ENCODE assay signal across 30 cellular contexts in genomic region chr1:3198371-3199287, GRCh38.
A peak's percentile ranks its signal among the peaks of the same experiment; 100 is the strongest.
DNase-seq lines count a peak whose midpoint lies in the region; ATAC-seq and TF ChIP-seq lines count a peak whose summit lies in the region.
"Had no signal": no experiment of that assay in that cellular context is flagged by ENCODE, and none has a peak within 500 bp of the region (broad histone marks: within the 10 kb centered on the region; RNA-seq: fewer than 3 reads in every experiment).

No MANE protein-coding gene starts in this region.

- H3K9ac ChIP-seq in smooth muscle cell (ENCODE audit: low read depth) = peak overlapping the region; percentile 1

- WGBS in smooth muscle cell (ENCODE audit: low lambda C conversion rate) = 54% methylated on average over 41 of the region's 41 CpGs

- no peaks in the 10 kb centered on the region for H3K36me3 ChIP-seq in HEK293 (ENCODE audit: control insufficient read depth in 2 of 2, insufficient read depth in 1 of 2, low read length in 2 of 2)
- H3K36me3 ChIP-seq in smooth muscle cell (ENCODE audit: low read depth) = no peaks in the 10 kb centered on the region
- H3K36me3 ChIP-seq: gastroesophageal sphincter, HAP-1, upper lobe of right lung had no signal

- H3K4me3 ChIP-seq in HEK293 (ENCODE audit: low read depth, low read length) (no peak overlapping the region), smooth muscle cell (no peak overlapping the region)
- H3K4me3 ChIP-seq: gastroesophageal sphincter, HAP-1, upper lobe of right lung had no signal

- no peaks in the 10 kb centered on the region for H3K27me3 Mint-ChIP-seq in activated naive CD8-positive, alpha-beta T cell treated with anti-CD3 and anti-CD28 coated beads, Interleukin-2, amount 50 U/mL, for 24 hours
- no peaks in the 10 kb centered on the region for H3K27me3 Mint-ChIP-seq in activated T-cell treated with anti-CD3 and anti-CD28 coated beads, Interleukin-2, amount 50 U/mL, for 72 hours (ENCODE audit: low read depth)
- H3K27me3 Mint-ChIP-seq: activated naive CD8-positive, alpha-beta T cell had no signal

- H3K27ac ChIP-seq in HEK293 (ENCODE audit: extremely low read depth, low read depth, low read length) (no peak overlapping the region), caudate nucleus (ENCODE audit: low read depth, low read length) (peak overlapping the region; percentile 26), layer of hippocampus (ENCODE audit: low read depth, low read length) (peak overlapping the region; percentile 65), smooth muscle cell (ENCODE audit: low read depth) (no peak overlapping the region)
- H3K27ac ChIP-seq: gastroesophageal sphincter, upper lobe of right lung had no signal

- POLR2A ChIA-PET in HEK293 (lab: Yijun Ruan, JAX) = no interaction called here

- H3K9me3 Mint-ChIP-seq in activated naive CD8-positive, alpha-beta T cell treated with anti-CD3 and anti-CD28 coated beads, Interleukin-2, amount 50 U/mL, for 24 hours = no peaks in the 10 kb centered on the region
- no peaks in the 10 kb centered on the region for H3K9me3 Mint-ChIP-seq in activated T-cell treated with anti-CD3 and anti-CD28 coated beads, Interleukin-2, amount 50 U/mL, for 72 hours
- H3K9me3 Mint-ChIP-seq: CD14-positive monocyte, immature natural killer cell, memory B cell had no signal

- H3K27me3 ChIP-seq in layer of hippocampus (ENCODE audit: control insufficient read depth, insufficient read depth, low read length) = no peaks in the 10 kb centered on the region
- no peaks in the 10 kb centered on the region for H3K27me3 ChIP-seq in smooth muscle cell (ENCODE audit: low read depth)
- H3K27me3 ChIP-seq: upper lobe of right lung had no signal

- no peaks in the 10 kb centered on the region for H3K4me1 ChIP-seq in HEK293 (ENCODE audit: control insufficient read depth, insufficient read depth, low read length)
- peaks cover 13% of the 10 kb centered on the region for H3K4me1 ChIP-seq in smooth muscle cell (ENCODE audit: low read depth)
- H3K4me1 ChIP-seq: HAP-1, upper lobe of right lung had no signal

- ATAC-seq in GM18870 (IDR thresholded peaks at IDR 0.05; ENCODE audit: unreplicated experiment) = no peak
- ATAC-seq in activated naive CD8-positive, alpha-beta T cell treated with anti-CD3 and anti-CD28 coated beads, Interleukin-2, amount 50 U/mL, for 24 hours = no peak
- ATAC-seq in activated T-cell treated with anti-CD3 and anti-CD28 coated beads, Interleukin-2, amount 50 U/mL, for 72 hours (replicated peaks in 1 of 2) = no peak
- ATAC-seq: activated CD8-positive, alpha-beta T cell treated with anti-CD3 and anti-CD28 coated beads, Interleukin-2, amount 10 ng/mL, durations not matched to agents 7 days and 5 days; gastroesophageal sphincter had no signal

- peak overlapping the region; percentile 51 for H3K4me2 ChIP-seq in smooth muscle cell

- peak overlapping the region; percentile 39 for H2AFZ ChIP-seq in smooth muscle cell (ENCODE audit: low read depth)

- no peaks in the 10 kb centered on the region for H3K36me3 Mint-ChIP-seq in activated naive CD8-positive, alpha-beta T cell treated with anti-CD3 and anti-CD28 coated beads, Interleukin-2, amount 50 U/mL, for 24 hours (ENCODE audit: low read depth)
- H3K36me3 Mint-ChIP-seq in activated T-cell treated with anti-CD3 and anti-CD28 coated beads, Interleukin-2, amount 50 U/mL, for 72 hours (ENCODE audit: insufficient read depth in 2 of 2) = no peaks in the 10 kb centered on the region
- H3K36me3 Mint-ChIP-seq: activated naive CD8-positive, alpha-beta T cell; CD14-positive monocyte; immature natural killer cell; memory B cell had no signal

- no peaks in the 10 kb centered on the region for H3K4me1 Mint-ChIP-seq in activated naive CD8-positive, alpha-beta T cell treated with anti-CD3 and anti-CD28 coated beads, Interleukin-2, amount 50 U/mL, for 24 hours
- no peaks in the 10 kb centered on the region for H3K4me1 Mint-ChIP-seq in activated T-cell treated with anti-CD3 and anti-CD28 coated beads, Interleukin-2, amount 50 U/mL, for 72 hours (ENCODE audit: low read depth)
- H3K4me1 Mint-ChIP-seq: CD14-positive monocyte, immature natural killer cell, memory B cell had no signal

- CTCF ChIA-PET in HEK293 (lab: Yijun Ruan, JAX) = interaction anchor here (0.7 kb wide), 1 partner anchor 320 kb away, joined by 4 read pairs; no protein-coding TSS in a partner anchor

- DNase-seq in caudate nucleus (lab: John Stamatoyannopoulos, UW) (peak in 1 of 61 donors; percentile 41), smooth muscle cell (lab: John Stamatoyannopoulos, UW; ENCODE audit: unreplicated experiment) (no peak), DMS 273 treated with DMSO at 0.1 percent for 48 hours (lab: John Stamatoyannopoulos, UW) (no peak)
- DNase-seq in activated naive CD8-positive, alpha-beta T cell treated with anti-CD3 and anti-CD28 coated beads, Interleukin-2, amount 50 U/mL, for 24 hours = no peak
- DNase-seq in activated T-cell treated with anti-CD3 and anti-CD28 coated beads, Interleukin-2, amount 50 U/mL, for 72 hours = no peak
- DNase-seq: activated CD4-positive, alpha-beta T cell treated with anti-CD3 and anti-CD28 coated beads for 4 hours; activated CD8-positive, alpha-beta T cell treated with anti-CD3 and anti-CD28 coated beads, Interleukin-2, amount 10 ng/mL, durations not matched to agents 7 days and 5 days; activated effector memory CD4-positive, alpha-beta T cell treated with anti-CD3 and anti-CD28 coated beads, Interleukin-2, amount 50 U/mL, for 16 hours; anterior cingulate cortex; Calu3; central memory CD4-positive, alpha-beta T cell; dermis blood vessel endothelial cell; DMS79 treated with DMSO at 0.1 percent for 48 hours; GF-D8; immature natural killer cell; NCI-H1417 treated with DMSO at 0.1 percent for 48 hours; NCI-H2081; NCI-H2227 treated with DMSO at 0.1 percent for 48 hours; NCI-H69; SHP77; stimulated activated CD4-positive, alpha-beta T cell treated with anti-CD3 and anti-CD28 coated beads, Interleukin-4, amount 100 ng/mL, for 4 hours; upper lobe of right lung had no signal

- no peaks in the 10 kb centered on the region for H3K79me2 ChIP-seq in smooth muscle cell (ENCODE audit: low read depth)

- H3K27ac Mint-ChIP-seq in activated naive CD8-positive, alpha-beta T cell treated with anti-CD3 and anti-CD28 coated beads, Interleukin-2, amount 50 U/mL, for 24 hours = no peak overlapping the region
- no peak overlapping the region for H3K27ac Mint-ChIP-seq in activated T-cell treated with anti-CD3 and anti-CD28 coated beads, Interleukin-2, amount 50 U/mL, for 72 hours
- H3K27ac Mint-ChIP-seq: activated CD8-positive, alpha-beta T cell treated with anti-CD3 and anti-CD28 coated beads, Interleukin-2, amount 10 ng/mL, durations not matched to agents 7 days and 5 days; activated naive CD8-positive, alpha-beta T cell; immature natural killer cell; memory B cell had no signal

- no peak overlapping the region for H3K4me3 Mint-ChIP-seq in activated naive CD8-positive, alpha-beta T cell treated with anti-CD3 and anti-CD28 coated beads, Interleukin-2, amount 50 U/mL, for 24 hours
- H3K4me3 Mint-ChIP-seq in activated T-cell treated with anti-CD3 and anti-CD28 coated beads, Interleukin-2, amount 50 U/mL, for 72 hours = no peak overlapping the region
- H3K4me3 Mint-ChIP-seq: activated CD8-positive, alpha-beta T cell treated with anti-CD3 and anti-CD28 coated beads, Interleukin-2, amount 10 ng/mL, durations not matched to agents 7 days and 5 days; activated naive CD8-positive, alpha-beta T cell; immature natural killer cell; memory B cell had no signal

- TF ChIP-seq CTCF in HEK293 (tag by site-specific recombination; IDR thresholded peaks at IDR 0.05) (no peak), smooth muscle cell (IDR thresholded peaks at IDR 0.05; ENCODE audit: borderline replicate concordance, insufficient read depth, poor library complexity, severe bottlenecking) (no peak)

- no peaks in the 10 kb centered on the region for H4K20me1 ChIP-seq in smooth muscle cell (ENCODE audit: low read depth)

- H3K9me3 ChIP-seq in HEK293 (ENCODE audit: control insufficient read depth, insufficient read depth, low read depth, low read length) = no peaks in the 10 kb centered on the region
- no peaks in the 10 kb centered on the region for H3K9me3 ChIP-seq in smooth muscle cell (replicated peaks; ENCODE audit: low read depth)
- H3K9me3 ChIP-seq: gastroesophageal sphincter, HAP-1, upper lobe of right lung had no signal

- H3F3A ChIP-seq in smooth muscle cell (ENCODE audit: low read depth) = no peaks in the 10 kb centered on the region

TF ChIP-seq in HEK293, 187 proteins besides CTCF, POLR2A, EP300 and RAD21 (continues in another document):
- TF ChIP-seq SP3 (tag by site-specific recombination; IDR thresholded peaks at IDR 0.05) (no peak), TRIM28 (IDR thresholded peaks at IDR 0.05; ENCODE audit: borderline replicate concordance, low read length) (peak; percentile 80), HOXD13 (CRISPR knock-in tag; IDR thresholded peaks at IDR 0.05; ENCODE audit: borderline replicate concordance) (no peak), ZNF585B (tag by site-specific recombination; IDR thresholded peaks at IDR 0.05) (no peak), TCF7L2 (IDR thresholded peaks at IDR 0.05; ENCODE audit: borderline replicate concordance, low read depth, low read length) (peak; percentile 82; the same call in 1 of the 2 replicates)

Comparison
In these comparisons a context has a peak if more than half of its experiments do, and no peak if none do; other contexts are left out.
1. H3K27ac ChIP-seq: peak in caudate nucleus (single experiment) and layer of hippocampus (single experiment); none in HEK293 (single experiment) and smooth muscle cell (single experiment).